1 cellular context compared by ENCODE assay signal in genomic region chr1:29655945-29656866, GRCh38.
TF ChIP-seq lines count a peak whose summit lies in the region.

No MANE protein-coding gene starts in this region.

TF ChIP-seq in SK-N-SH treated with all-trans-retinoic acid at 6 μM for 48 hours, 23 proteins besides CTCF, POLR2A, EP300 and RAD21 (continued from another document):
- TF ChIP-seq PATZ1 (CRISPR knock-in tag; IDR thresholded peaks at IDR 0.05; ENCODE audit: borderline replicate concordance) (no peak), ZNF565 (CRISPR knock-in tag; conservative IDR thresholded peaks at IDR 0.05; ENCODE audit: low read depth) (no peak), ZFP30 (CRISPR knock-in tag; IDR thresholded peaks at IDR 0.05) (no peak), PPARA (CRISPR knock-in tag; IDR thresholded peaks at IDR 0.05; ENCODE audit: borderline replicate concordance) (no peak)
